In genomic region chr14:23055621-23056256, GRCh38 we compare ENCODE assay signal across 11 cellular contexts. TPM values are rescaled to one million over a fixed set of nuclear protein-coding genes. Genes with fewer than 3 reads are reported as not detected.
DNase-seq lines count a peak whose midpoint lies in the region; ATAC-seq and TF ChIP-seq lines count a peak whose summit lies in the region.
"Had no signal": no experiment of that assay in that cellular context is flagged by ENCODE, and none has a peak within 500 bp of the region (broad histone marks: within the 10 kb centered on the region; RNA-seq: fewer than 3 reads in every experiment).

No MANE protein-coding gene starts in this region.

- H3K4me3 ChIP-seq in heart right ventricle (peak overlapping the region in 1 of 10 donors; percentile 69), right atrium auricular region (no peak overlapping the region), SJSA1 (peak overlapping the region; percentile 61), iPS-15b (ENCODE audit: low read depth, low read length) (peak overlapping the region; percentile 81)

- H3K9ac ChIP-seq in iPS-15b (ENCODE audit: low read depth, low read length): no peak overlapping the region

- DNase-seq in heart right ventricle: peak in 1 of 2 donors; percentile 35
- no peak for DNase-seq in right atrium auricular region (ENCODE audit: low spot score)
- DNase-seq in SJSA1 (ENCODE audit: low read depth in 1 of 2, low spot score in 2 of 2): no peak
- DNase-seq in stimulated activated naive CD8-positive, alpha-beta T cell treated with anti-CD3 and anti-CD28 coated beads, Interleukin-15, amount 100 ng/mL, for 72 hours: no peak
- DNase-seq in SKM-1 treated with dmso at 0.1 percent for 144 hours (lab: John Stamatoyannopoulos, UW; ENCODE audit: unreplicated experiment): no peak
- no peak for DNase-seq in cortex of kidney (lab: John Stamatoyannopoulos, UW)
- no peak for DNase-seq in inferior parietal cortex (ENCODE audit: extremely low spot score)
- DNase-seq: SIG-M5 had no signal

- H3K27ac ChIP-seq in heart right ventricle (no peak overlapping the region), right atrium auricular region (no peak overlapping the region), SJSA1 (no peak overlapping the region)

- 45 to 50% methylated on average over 9 of the region's 9 CpGs for WGBS in heart right ventricle, 2 donors

- H3K4me3 Mint-ChIP-seq in stimulated activated naive CD8-positive, alpha-beta T cell treated with anti-CD3 and anti-CD28 coated beads, Interleukin-15, amount 100 ng/mL, for 72 hours: peak overlapping the region; percentile 82 to 84

- peaks cover 32% of the 10 kb centered on the region for H3K4me1 Mint-ChIP-seq in stimulated activated naive CD8-positive, alpha-beta T cell treated with anti-CD3 and anti-CD28 coated beads, Interleukin-15, amount 100 ng/mL, for 72 hours

- no peak overlapping the region for H3K27ac Mint-ChIP-seq in stimulated activated naive CD8-positive, alpha-beta T cell treated with anti-CD3 and anti-CD28 coated beads, Interleukin-15, amount 100 ng/mL, for 72 hours

- no peak for TF ChIP-seq CTCF in heart right ventricle (IDR thresholded peaks at IDR 0.05)
- no peak for TF ChIP-seq CTCF in right atrium auricular region (IDR thresholded peaks at IDR 0.05)

- H3K9me3 Mint-ChIP-seq in stimulated activated naive CD8-positive, alpha-beta T cell treated with anti-CD3 and anti-CD28 coated beads, Interleukin-15, amount 100 ng/mL, for 72 hours: no peaks in the 10 kb centered on the region
- H3K9me3 Mint-ChIP-seq: activated naive CD8-positive, alpha-beta T cell treated with anti-CD3 and anti-CD28 coated beads, Interleukin-2, amount 10 ng/mL, durations not matched to agents 7 days and 5 days had no signal

- H3K4me1 ChIP-seq in heart right ventricle (peaks cover 0 to 28% (median 18%) of the 10 kb centered on the region in 9 donors), right atrium auricular region (peaks cover 0 to 19% of the 10 kb centered on the region in 2 donors), SJSA1 (replicated peaks) (peaks cover 24% of the 10 kb centered on the region), iPS-15b (ENCODE audit: control insufficient read depth, insufficient read depth, low read length) (peaks cover 7% of the 10 kb centered on the region)

- ATAC-seq in heart right ventricle: peak in 5 of 8 donors; percentile 15 to 48 (median 31)
- ATAC-seq in stimulated activated naive CD8-positive, alpha-beta T cell treated with anti-CD3 and anti-CD28 coated beads, Interleukin-15, amount 100 ng/mL, for 72 hours: no peak

- peaks cover 0 to 28% (median 22%) of the 10 kb centered on the region in 9 donors for H3K36me3 ChIP-seq in heart right ventricle
- peaks cover 24% of the 10 kb centered on the region for H3K36me3 ChIP-seq in right atrium auricular region
- H3K36me3 ChIP-seq in SJSA1: peaks cover 27% of the 10 kb centered on the region
- H3K36me3 ChIP-seq in iPS-15b (ENCODE audit: control insufficient read depth, insufficient read depth, low read length): peaks cover 22% of the 10 kb centered on the region

- H3K27me3 Mint-ChIP-seq in stimulated activated naive CD8-positive, alpha-beta T cell treated with anti-CD3 and anti-CD28 coated beads, Interleukin-15, amount 100 ng/mL, for 72 hours: peaks cover 17% of the 10 kb centered on the region

- H3K9me3 ChIP-seq in heart right ventricle (no peaks in the 10 kb centered on the region), right atrium auricular region (no peaks in the 10 kb centered on the region), SJSA1 (replicated peaks) (no peaks in the 10 kb centered on the region), iPS-15b (ENCODE audit: control insufficient read depth, insufficient read depth, low read length) (no peaks in the 10 kb centered on the region)
- H3K9me3 ChIP-seq: neutrophil had no signal

- no peaks in the 10 kb centered on the region for H3K27me3 ChIP-seq in heart right ventricle
- no peaks in the 10 kb centered on the region for H3K27me3 ChIP-seq in right atrium auricular region
- no peaks in the 10 kb centered on the region for H3K27me3 ChIP-seq in SJSA1 (replicated peaks)
- peaks cover 3% of the 10 kb centered on the region for H3K27me3 ChIP-seq in iPS-15b (ENCODE audit: control insufficient read depth, insufficient read depth, low read length)

- intact Hi-C loops in heart right ventricle (cut with DNase I): loop anchor here in 5 of 10 donors (2.0 to 10.0 kb wide), 4 partner anchors 68 to 501 kb away; no protein-coding TSS in a partner anchor

RNA-seq across cellular contexts. Expression of gene CDH24, which starts 1.6 kb away (rescaled TPM):
- 1 to 10 TPM in 7 of 10 donors, under 1 TPM in 3; 0.57 to 4.4 (median 1.3) TPM for total RNA-seq in heart right ventricle
- polyA plus RNA-seq in heart right ventricle: 1 to 10 TPM; 1.9 to 9.1 TPM
- 1 to 10 TPM; 1.3 to 1.4 TPM for total RNA-seq in right atrium auricular region
- total RNA-seq in SJSA1 (2014; rRNA removed; shearing (Covaris generic)): 4.8 and 9.1 TPM in 2 replicates

RNA-seq across cellular contexts. Expression of gene PSMB11, which starts 13.7 kb away (rescaled TPM):
- total RNA-seq in heart right ventricle (not detected), right atrium auricular region (not detected)
- polyA plus RNA-seq in heart right ventricle: not detected
- not detected in 2 replicates for total RNA-seq in SJSA1 (2014; rRNA removed; shearing (Covaris generic))
- total RNA-seq: activated naive CD8-positive, alpha-beta T cell treated with anti-CD3 and anti-CD28 coated beads, Interleukin-2, amount 10 ng/mL, durations not matched to agents 7 days and 5 days had no signal

RNA-seq across cellular contexts. Expression of gene PSMB5, which starts 21.0 kb away (rescaled TPM):
- 100 to 1,000 TPM; 111 to 141 (median 122) TPM for total RNA-seq in heart right ventricle
- polyA plus RNA-seq in heart right ventricle: 100 to 1,000 TPM in 1 of 2 donors, 10 to 100 TPM in 1; 35.6 to 206 TPM
- 100 to 1,000 TPM; 105 to 122 TPM for total RNA-seq in right atrium auricular region
- total RNA-seq in SJSA1 (2014; rRNA removed; shearing (Covaris generic)): 226 and 255 TPM in 2 replicates

RNA-seq across cellular contexts. Expression of gene ACIN1, which starts 39.2 kb away (rescaled TPM):
- total RNA-seq in heart right ventricle (10 to 100 TPM; 60.2 to 79.7 (median 68.0) TPM), right atrium auricular region (10 to 100 TPM; 53.9 to 55.3 TPM)
- 100 to 1,000 TPM in 1 of 2 donors, 10 to 100 TPM in 1; 35.7 to 119 TPM for polyA plus RNA-seq in heart right ventricle
- total RNA-seq in SJSA1 (2014; rRNA removed; shearing (Covaris generic)): 34.1 and 68.2 TPM in 2 replicates

RNA-seq across cellular contexts. Expression of gene C14orf119, which starts 39.6 kb away (rescaled TPM):
- 10 to 100 TPM; 22.3 to 35.9 (median 28.4) TPM for total RNA-seq in heart right ventricle
- 10 to 100 TPM in 1 of 2 donors, 1 to 10 TPM in 1; 9.8 to 43.3 TPM for polyA plus RNA-seq in heart right ventricle
- total RNA-seq in right atrium auricular region: 10 to 100 TPM; 13.5 to 23.7 TPM
- 33.1 and 37.9 TPM in 2 replicates for total RNA-seq in SJSA1 (2014; rRNA removed; shearing (Covaris generic))

Comparison
In these comparisons a context has a peak if more than half of its experiments do, and no peak if none do; other contexts are left out.
1. H3K4me3 ChIP-seq: peak in SJSA1 (single experiment) and iPS-15b (single experiment); none in right atrium auricular region (0 of 2).